ENCODE assay signal across 8 cellular contexts in the genomic region with DNA sequence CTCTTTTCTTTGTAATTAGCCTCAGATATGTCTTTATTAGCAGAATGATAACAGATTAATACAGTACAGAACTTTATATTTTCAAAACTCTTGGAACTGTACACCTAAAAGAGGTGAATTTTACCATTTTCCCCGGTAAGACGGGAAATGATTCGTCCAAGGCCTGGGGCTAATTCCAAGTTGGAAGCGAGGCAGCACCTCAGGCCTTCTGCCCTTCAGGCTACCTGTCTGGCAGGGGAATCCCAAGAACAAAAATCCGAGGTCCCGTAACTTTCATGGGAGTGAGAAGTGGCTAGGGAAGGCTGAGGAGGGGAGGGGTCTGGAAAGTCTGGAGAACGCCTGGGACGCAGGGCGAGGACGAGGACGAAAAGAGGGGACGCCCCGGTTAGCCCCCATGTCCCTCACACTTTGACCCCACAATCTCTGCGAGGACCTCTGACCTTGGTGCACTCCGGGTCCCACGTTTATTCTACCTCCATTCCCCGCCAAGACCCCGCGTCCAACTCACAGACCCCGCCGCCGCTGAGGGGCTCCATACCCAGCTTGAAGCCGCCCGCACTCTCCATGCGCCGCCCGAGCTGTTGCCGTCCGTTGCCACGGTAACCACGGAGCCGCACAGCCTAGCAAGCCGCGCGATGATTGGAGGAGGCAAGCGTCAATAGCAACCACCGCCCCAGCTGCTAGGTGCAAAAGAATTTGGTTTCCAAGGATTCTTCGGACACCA. TPM values are rescaled to one million over a fixed set of nuclear protein-coding genes. Genes with fewer than 3 reads are reported as not detected.
DNase-seq lines count a peak whose midpoint lies in the region; ATAC-seq and TF ChIP-seq lines count a peak whose summit lies in the region.

A gene (minus strand): TSS at position 601 of the 724 bp plus-strand sequence. CDS start 43,827 bp downstream, outside the sequence.

- H3K36me3 ChIP-seq in colonic mucosa (no peaks in the 10 kb centered on the region), mesenchymal stem cell (ENCODE audit: control insufficient read depth in 1 of 2, insufficient read depth in 2 of 2, low read depth in 1 of 2, low read length in 2 of 2) (no peaks in the 10 kb centered on the region)
- no peaks in the 10 kb centered on the region for H3K36me3 ChIP-seq in effector memory CD4-positive, alpha-beta T cell (ENCODE audit: control insufficient read depth, insufficient read depth, low read length)

- intact Hi-C loops in colonic mucosa (cut with DNase I): no loop called here

- no peak within 1 kb of the TSS for H3K4me3 ChIP-seq in colonic mucosa
- H3K4me3 ChIP-seq in mesenchymal stem cell (ENCODE audit: insufficient read depth in 1 of 2, low read depth in 1 of 2, low read length in 2 of 2): peak within 1 kb of the TSS; percentile 16 to 24
- no peak within 1 kb of the TSS for H3K4me3 ChIP-seq in effector memory CD4-positive, alpha-beta T cell (ENCODE audit: insufficient read depth, low read depth, low read length, poor library complexity, severe bottlenecking)

- peak within 1 kb of the TSS; percentile 3 for H3K4me2 ChIP-seq in mesenchymal stem cell (ENCODE audit: low read length, poor library complexity, severe bottlenecking)

- H4K8ac ChIP-seq in mesenchymal stem cell (ENCODE audit: low read length): no peak within 1 kb of the TSS

- H3K27ac ChIP-seq in colonic mucosa: no peak within 1 kb of the TSS
- no peak within 1 kb of the TSS for H3K27ac ChIP-seq in mesenchymal stem cell (ENCODE audit: low read length, poor library complexity, severe bottlenecking)
- no peak within 1 kb of the TSS for H3K27ac ChIP-seq in effector memory CD4-positive, alpha-beta T cell (ENCODE audit: insufficient read depth, low read length, poor library complexity, severe bottlenecking)

- DNase-seq in NCI-H82 (lab: John Stamatoyannopoulos, UW) (peak; percentile 73), NCI-H82 treated with DMSO at 0.1 percent for 48 hours (lab: John Stamatoyannopoulos, UW; ENCODE audit: unreplicated experiment) (no peak), NCI-H510A (lab: John Stamatoyannopoulos, UW) (peak; percentile 66), colonic mucosa (peak; percentile 40), mesenchymal stem cell (peak; percentile 27), cerebellar nuclear complex (lab: John Stamatoyannopoulos, UW) (no peak)
- DNase-seq in effector memory CD4-positive, alpha-beta T cell: no peak

- H3K79me1 ChIP-seq in mesenchymal stem cell (replicated peaks; ENCODE audit: low read length, poor library complexity, severe bottlenecking): no peaks in the 10 kb centered on the region

- no peak within 1 kb of the TSS for H2BK120ac ChIP-seq in mesenchymal stem cell (ENCODE audit: low read depth, low read length)

- no peaks in the 10 kb centered on the region for H3K4me1 ChIP-seq in colonic mucosa
- peaks cover 2% of the 10 kb centered on the region for H3K4me1 ChIP-seq in mesenchymal stem cell (ENCODE audit: control insufficient read depth, insufficient read depth, low read depth, low read length)
- H3K4me1 ChIP-seq in effector memory CD4-positive, alpha-beta T cell (ENCODE audit: control insufficient read depth, insufficient read depth, low read length, poor library complexity, severe bottlenecking): no peaks in the 10 kb centered on the region

- no peak within 1 kb of the TSS for H4K91ac ChIP-seq in mesenchymal stem cell (ENCODE audit: low read length)

- ATAC-seq in GM21723 (IDR thresholded peaks at IDR 0.05; ENCODE audit: unreplicated experiment): no peak

- H2BK12ac ChIP-seq in mesenchymal stem cell (ENCODE audit: low read length in 2 of 2): no peak within 1 kb of the TSS

- H3K14ac ChIP-seq in mesenchymal stem cell (ENCODE audit: low read length in 2 of 2): no peak within 1 kb of the TSS

- no peak within 1 kb of the TSS for H2AK5ac ChIP-seq in mesenchymal stem cell (ENCODE audit: low read length, severe bottlenecking)

- H2BK15ac ChIP-seq in mesenchymal stem cell (ENCODE audit: low read depth, poor library complexity, severe bottlenecking): no peak within 1 kb of the TSS

- no peak within 1 kb of the TSS for H3K4ac ChIP-seq in mesenchymal stem cell (ENCODE audit: low read depth in 1 of 2, low read length in 2 of 2)

- no peak within 1 kb of the TSS for H2BK5ac ChIP-seq in mesenchymal stem cell (ENCODE audit: low read depth, low read length, poor library complexity, severe bottlenecking)

- no peak for TF ChIP-seq CTCF in colonic mucosa (IDR thresholded peaks at IDR 0.05)

- H3K18ac ChIP-seq in mesenchymal stem cell (ENCODE audit: low read depth in 1 of 2, low read length in 2 of 2): no peak within 1 kb of the TSS

- H3K9ac ChIP-seq in colonic mucosa (ENCODE audit: low read depth in 2 of 2, low read length in 2 of 2) (no peak within 1 kb of the TSS), mesenchymal stem cell (ENCODE audit: low read length) (peak within 1 kb of the TSS; percentile 48)

- peak within 1 kb of the TSS; percentile 1 for H2AFZ ChIP-seq in mesenchymal stem cell (ENCODE audit: low read depth, low read length)

- H3K27me3 ChIP-seq in colonic mucosa (no peaks in the 10 kb centered on the region), mesenchymal stem cell (ENCODE audit: control insufficient read depth in 1 of 2, insufficient read depth in 1 of 2, low read length in 2 of 2) (no peaks in the 10 kb centered on the region)
- no peaks in the 10 kb centered on the region for H3K27me3 ChIP-seq in effector memory CD4-positive, alpha-beta T cell (replicated peaks; ENCODE audit: control insufficient read depth, insufficient read depth, low read length, poor library complexity, severe bottlenecking)

- peak within 1 kb of the TSS in 1 of 2 experiments; percentile 35 for H3K23ac ChIP-seq in mesenchymal stem cell (ENCODE audit: low read length in 2 of 2)

- no peaks in the 10 kb centered on the region for H3K9me3 ChIP-seq in colonic mucosa
- peaks cover 22% of the 10 kb centered on the region for H3K9me3 ChIP-seq in mesenchymal stem cell (ENCODE audit: control insufficient read depth, low read length)
- peaks cover 8% of the 10 kb centered on the region for H3K9me3 ChIP-seq in effector memory CD4-positive, alpha-beta T cell (ENCODE audit: control insufficient read depth, low read length)

- WGBS in mesenchymal stem cell: 12% methylated on average over 34 of the region's 38 CpGs

RNA-seq across cellular contexts. Expression of the gene that starts here (rescaled TPM):
- total RNA-seq in colonic mucosa: under 1 TPM; 0.58 to 0.64 TPM
- polyA plus RNA-seq in mesenchymal stem cell (2013, experiment 1 of 2): not detected
- not detected for polyA plus RNA-seq in mesenchymal stem cell (2013, experiment 2 of 2)

Comparison
In these comparisons a context has a peak if more than half of its experiments do, and no peak if none do; other contexts are left out.
1. DNase-seq: peak in NCI-H82 (single experiment), NCI-H510A (single experiment) and mesenchymal stem cell (single experiment); none in NCI-H82 treated with DMSO at 0.1 percent for 48 hours (single experiment), cerebellar nuclear complex (0 of 2) and effector memory CD4-positive, alpha-beta T cell (0 of 3).
2. Peak in DNase-seq in colonic mucosa; RNA of the gene not detected or under 1 TPM.
3. H3K4me3 ChIP-seq: peak in mesenchymal stem cell (2 of 2); none in colonic mucosa (single experiment) and effector memory CD4-positive, alpha-beta T cell (single experiment).